Comparison of ENCODE assay signal across 22 cellular contexts in the genomic region with DNA sequence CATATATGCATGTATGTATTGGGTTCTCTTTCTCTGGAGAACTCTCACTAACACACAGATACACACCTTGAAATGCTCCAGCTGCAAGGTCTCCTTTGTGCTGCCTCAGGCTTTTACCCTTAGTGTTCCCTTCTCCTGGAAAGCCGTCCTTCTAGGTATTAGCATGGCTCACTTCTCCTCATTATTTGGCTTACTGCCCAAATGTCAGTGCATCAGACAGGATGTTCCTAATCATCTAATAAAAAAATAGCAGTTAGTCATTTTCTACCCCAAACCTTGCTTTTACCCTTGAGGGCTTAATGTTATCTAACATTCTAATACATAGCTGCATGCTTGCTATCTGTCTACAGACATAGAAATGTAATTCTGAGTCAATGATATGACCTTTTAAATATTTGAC.
"Had no signal": no experiment of that assay in that cellular context is flagged by ENCODE, and none has a peak within 500 bp of the region (broad histone marks: within the 10 kb centered on the region; RNA-seq: fewer than 3 reads in every experiment).

No MANE protein-coding gene starts in this region.

- H2AFZ ChIP-seq: hepatocyte, parathyroid adenoma had no signal

- H3K4me3 Mint-ChIP-seq: activated CD4-positive, alpha-beta T cell treated with anti-CD3 and anti-CD28 coated beads, Interleukin-2, amount 10 ng/mL, durations not matched to agents 24 days and 14 days; activated CD8-positive, alpha-beta T cell treated with anti-CD3 and anti-CD28 coated beads, Interleukin-2, amount 10 ng/mL, durations not matched to agents 7 days and 5 days; activated naive CD8-positive, alpha-beta T cell; activated T-cell treated with anti-CD3 and anti-CD28 coated beads, Interleukin-2, amount 50 U/mL, for 72 hours; naive thymus-derived CD8-positive, alpha-beta T cell had no signal

- H3K36me3 ChIP-seq: neutrophil, stomach, upper lobe of right lung had no signal

- H3K27me3 ChIP-seq: body of pancreas, hepatocyte, neutrophil, stomach, testis, upper lobe of right lung had no signal

- H3K9me3 ChIP-seq: body of pancreas, neutrophil, stomach, testis, upper lobe of right lung had no signal

- H3K27ac ChIP-seq: body of pancreas, hepatocyte, neutrophil, parathyroid adenoma, stomach, testis, upper lobe of right lung had no signal

- H3K4me3 ChIP-seq: body of pancreas, hepatocyte, stomach, testis, upper lobe of right lung had no signal

- H3K27ac Mint-ChIP-seq: activated CD4-positive, alpha-beta T cell treated with anti-CD3 and anti-CD28 coated beads, Interleukin-2, amount 10 ng/mL, durations not matched to agents 24 days and 14 days; activated CD8-positive, alpha-beta T cell treated with anti-CD3 and anti-CD28 coated beads, Interleukin-2, amount 10 ng/mL, durations not matched to agents 7 days and 5 days; activated naive CD8-positive, alpha-beta T cell; activated T-cell treated with anti-CD3 and anti-CD28 coated beads, Interleukin-2, amount 50 U/mL, for 72 hours; naive thymus-derived CD8-positive, alpha-beta T cell had no signal

- H3K36me3 Mint-ChIP-seq: activated naive CD8-positive, alpha-beta T cell had no signal

- DNase-seq: activated CD4-positive, alpha-beta T cell treated with anti-CD3 and anti-CD28 coated beads, Interleukin-2, amount 10 ng/mL, durations not matched to agents 24 days and 14 days; activated CD4-positive, CD25-positive, alpha-beta regulatory T cell; activated CD8-positive, alpha-beta memory T cell treated with anti-CD3 and anti-CD28 coated beads, Interleukin-2, amount 50 U/mL, for 48 hours; activated CD8-positive, alpha-beta T cell treated with anti-CD3 and anti-CD28 coated beads, Interleukin-2, amount 10 ng/mL, durations not matched to agents 7 days and 5 days; activated gamma-delta T cell; activated T-cell treated with anti-CD3 and anti-CD28 coated beads, Interleukin-2, amount 50 U/mL, for 72 hours; amygdala; body of pancreas; effector CD8-positive, alpha-beta T cell; left ventricle myocardium superior; mesenchymal stem cell; naive thymus-derived CD8-positive, alpha-beta T cell; stimulated activated CD4-positive, alpha-beta T cell treated with anti-CD3 and anti-CD28 coated beads, Interleukin-12 subunit alpha, Interleukin-12 subunit beta, amount 100 ng/mL, for 4 hours; stimulated activated CD4-positive, alpha-beta T cell treated with anti-CD3 and anti-CD28 coated beads, Interleukin-2, amount 100 ng/mL, for 24 hours; stomach; T-helper 2 cell; testis; upper lobe of right lung had no signal

- H3K4me1 ChIP-seq: body of pancreas, parathyroid adenoma, stomach, testis, upper lobe of right lung had no signal

- H3K79me2 ChIP-seq: hepatocyte, parathyroid adenoma had no signal

- H3K27me3 Mint-ChIP-seq: activated CD4-positive, alpha-beta T cell treated with anti-CD3 and anti-CD28 coated beads, Interleukin-2, amount 10 ng/mL, durations not matched to agents 24 days and 14 days; activated naive CD8-positive, alpha-beta T cell; naive thymus-derived CD8-positive, alpha-beta T cell had no signal

- H3K4me2 ChIP-seq: hepatocyte had no signal

- H3K9ac ChIP-seq: parathyroid adenoma had no signal

- H3K4me1 Mint-ChIP-seq: activated CD4-positive, alpha-beta T cell treated with anti-CD3 and anti-CD28 coated beads, Interleukin-2, amount 10 ng/mL, durations not matched to agents 24 days and 14 days had no signal

- H3K9me3 Mint-ChIP-seq: activated CD4-positive, alpha-beta T cell treated with anti-CD3 and anti-CD28 coated beads, Interleukin-2, amount 10 ng/mL, durations not matched to agents 24 days and 14 days had no signal
